ENCODE assay signal across 1 cellular context in genomic region chr1:27505420-27505680, GRCh38.
TF ChIP-seq lines count a peak whose summit lies in the region.

No MANE protein-coding gene starts in this region.

TF ChIP-seq in K562, 482 proteins besides CTCF, POLR2A, EP300 and RAD21 (continued from another document and continues in another):
- TF ChIP-seq ZBTB8A (IDR thresholded peaks at IDR 0.05; ENCODE audit: partially characterized antibody) (no peak), BRD9 (IDR thresholded peaks at IDR 0.05; ENCODE audit: low read depth, partially characterized antibody) (no peak), TFAP4 (CRISPR knock-in tag; IDR thresholded peaks at IDR 0.05; ENCODE audit: borderline replicate concordance) (peak; percentile 79; the same call in 1 of the 2 replicates), ZBTB33 (CRISPR knock-in tag; IDR thresholded peaks at IDR 0.05) (no peak), MAZ (CRISPR knock-in tag; conservative IDR thresholded peaks at IDR 0.05 in 1 of 2, IDR thresholded peaks at IDR 0.05 in 1 of 2) (no peak), KAT8 (IDR thresholded peaks at IDR 0.05; ENCODE audit: low read depth) (no peak), NCOA4 (IDR thresholded peaks at IDR 0.05; ENCODE audit: partially characterized antibody) (no peak), MAFK (IDR thresholded peaks at IDR 0.05; ENCODE audit: low read length) (peak; percentile 23; the same call in 1 of the 2 replicates), MBD1 (CRISPR knock-in tag; IDR thresholded peaks at IDR 0.05) (no peak), ATF4 (CRISPR knock-in tag; IDR thresholded peaks at IDR 0.05) (no peak), GTF2E2 (tag; IDR thresholded peaks at IDR 0.05) (no peak), NFE2 (IDR thresholded peaks at IDR 0.05; ENCODE audit: low read depth) (peak; percentile 70), KDM5B (IDR thresholded peaks at IDR 0.05; ENCODE audit: insufficient replicate concordance, low read depth, low read length) (no peak), FOS (IDR thresholded peaks at IDR 0.05; ENCODE audit: extremely low read depth, insufficient read length) (no peak), TSC22D4 (tag; IDR thresholded peaks at IDR 0.05) (no peak), BCOR (IDR thresholded peaks at IDR 0.05) (peak; percentile 7; the same call in 1 of the 2 replicates), NBN (IDR thresholded peaks at IDR 0.05; ENCODE audit: low read depth) (no peak), ZNF217 (CRISPR knock-in tag; IDR thresholded peaks at IDR 0.05) (no peak), ZBTB26 (CRISPR knock-in tag; IDR thresholded peaks at IDR 0.05) (no peak), HMGXB4 (CRISPR knock-in tag; IDR thresholded peaks at IDR 0.05) (no peak), BRF2 (IDR thresholded peaks at IDR 0.05; ENCODE audit: borderline replicate concordance, insufficient read depth, insufficient read length) (no peak), SMC3 (conservative IDR thresholded peaks at IDR 0.05; ENCODE audit: insufficient read depth, low read depth, low read length) (no peak), HNRNPK (IDR thresholded peaks at IDR 0.05; ENCODE audit: low read depth, low read length, poor library complexity, severe bottlenecking) (no peak), YY1 (IDR thresholded peaks at IDR 0.05; ENCODE audit: borderline replicate concordance in 1 of 3, control insufficient read depth in 1 of 3, extremely low read depth in 1 of 3, insufficient read depth in 3 of 3, insufficient read length in 1 of 3, insufficient replicate concordance in 2 of 3, low read depth in 1 of 3, low read length in 2 of 3) (no peak), GTF2A2 (tag; IDR thresholded peaks at IDR 0.05) (no peak), ATF3 (IDR thresholded peaks at IDR 0.05) (no peak), ATF3 (CRISPR knock-in tag; conservative IDR thresholded peaks at IDR 0.05) (no peak), THRA (IDR thresholded peaks at IDR 0.05) (no peak), NRF1 (conservative IDR thresholded peaks at IDR 0.05 in 1 of 2, IDR thresholded peaks at IDR 0.05 in 1 of 2) (no peak), ZNF143 (CRISPR knock-in tag; IDR thresholded peaks at IDR 0.05) (no peak), RBM34 (IDR thresholded peaks at IDR 0.05; ENCODE audit: borderline replicate concordance, insufficient read depth, low read length) (no peak), ZC3H4 (CRISPR knock-in tag; IDR thresholded peaks at IDR 0.05; ENCODE audit: borderline replicate concordance) (0 out of 2 replicates have a peak, but pooled peaks have one; percentile 17), SIX5 (IDR thresholded peaks at IDR 0.05; ENCODE audit: borderline replicate concordance in 1 of 2, insufficient read depth in 1 of 2, low read depth in 1 of 2, low read length in 2 of 2) (no peak), DLX4 (CRISPR knock-in tag; IDR thresholded peaks at IDR 0.05) (no peak), GMEB1 (CRISPR knock-in tag; IDR thresholded peaks at IDR 0.05) (no peak), TRIM25 (IDR thresholded peaks at IDR 0.05; ENCODE audit: borderline replicate concordance) (no peak), MEF2D (tag; conservative IDR thresholded peaks at IDR 0.05; ENCODE audit: low read depth) (0 out of 2 replicates have a peak, but pooled peaks have one; percentile 36), SIN3B (IDR thresholded peaks at IDR 0.05; ENCODE audit: low read depth) (no peak), ZNF316 (IDR thresholded peaks at IDR 0.05) (peak; percentile 63), DPF2 (IDR thresholded peaks at IDR 0.05) (0 out of 2 replicates have a peak, but pooled peaks have one; percentile 17), CBX8 (IDR thresholded peaks at IDR 0.05; ENCODE audit: borderline replicate concordance, extremely low read depth, low read depth, low read length, poor library complexity, severe bottlenecking) (no peak), THAP7 (CRISPR knock-in tag; IDR thresholded peaks at IDR 0.05) (no peak), ZNF707 (CRISPR knock-in tag; conservative IDR thresholded peaks at IDR 0.05) (no peak), E2F3 (CRISPR knock-in tag; IDR thresholded peaks at IDR 0.05) (no peak), KDM2B (CRISPR knock-in tag; IDR thresholded peaks at IDR 0.05) (no peak), TCF3 (CRISPR knock-in tag; IDR thresholded peaks at IDR 0.05) (no peak), U2AF1 (optimal IDR thresholded peaks at IDR 0.05; ENCODE audit: low read depth, low read length) (no peak), RCOR1 (IDR thresholded peaks at IDR 0.05; ENCODE audit: borderline replicate concordance in 1 of 2, low read depth in 2 of 2, low read length in 2 of 2) (peak in 1 of 2 experiments; percentile 37; a peak in 1 of 4 replicates), NR1H2 (CRISPR knock-in tag; IDR thresholded peaks at IDR 0.05) (no peak), ZNF778 (CRISPR knock-in tag; IDR thresholded peaks at IDR 0.05) (no peak), ARHGAP35 (IDR thresholded peaks at IDR 0.05; ENCODE audit: partially characterized antibody) (no peak)
